ENCODE assay signal across 24 cellular contexts in the genomic region with DNA sequence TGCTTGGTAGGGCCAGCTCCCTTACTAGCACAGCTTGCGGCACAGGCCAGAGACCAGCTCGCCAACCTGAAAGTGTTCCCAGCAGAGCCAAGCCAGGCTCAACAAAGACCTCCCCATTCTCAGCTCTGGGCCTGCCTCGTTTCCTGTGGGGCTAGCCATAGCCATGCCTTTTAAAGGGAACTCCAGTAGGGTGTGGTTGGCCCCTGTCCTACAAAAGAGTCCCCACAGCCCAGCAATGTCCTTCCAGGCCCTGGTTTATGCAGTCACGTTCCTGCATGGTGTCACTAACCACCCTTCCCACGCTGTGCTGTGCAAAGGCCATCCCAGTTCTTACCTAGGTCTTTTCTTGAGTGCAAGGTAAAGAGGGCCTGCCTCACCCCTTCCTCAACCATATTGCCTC.
"Had no signal": no experiment of that assay in that cellular context is flagged by ENCODE, and none has a peak within 500 bp of the region (broad histone marks: within the 10 kb centered on the region; RNA-seq: fewer than 3 reads in every experiment).

No MANE protein-coding gene starts in this region.

- H3K27ac ChIP-seq: body of pancreas, dorsolateral prefrontal cortex, lower lobe of right lung, ovary, skin epidermis, thoracic aorta, uterus, VCaP had no signal

- DNase-seq: activated CD4-positive, alpha-beta T cell treated with anti-CD3 and anti-CD28 coated beads for 48 hours; activated CD4-positive, alpha-beta T cell treated with anti-CD3 and anti-CD28 coated beads, Interleukin-2, amount 50 U/mL, for 48 hours; activated naive CD4-positive, alpha-beta T cell treated with Interleukin-2 at 50 U/mL for 16 hours; activated T-cell treated with anti-CD3 and anti-CD28 coated beads, Interleukin-2, amount 50 U/mL, for 48 hours; aorta; body of pancreas; dorsolateral prefrontal cortex; effector memory CD4-positive, alpha-beta T cell; erythroblast; foreskin fibroblast; hippocampal formation; left colon; lower lobe of right lung; mesendoderm; ovary; stimulated activated CD4-positive, alpha-beta T cell treated with anti-CD3 and anti-CD28 coated beads, Interleukin-4, amount 100 ng/mL, for 24 hours; trophoblast cell; uterus had no signal

- H3K27me3 ChIP-seq: body of pancreas, dorsolateral prefrontal cortex, ovary, uterus had no signal

- H3K4me3 ChIP-seq: body of pancreas, dorsolateral prefrontal cortex, lower lobe of right lung, ovary, skin epidermis, thoracic aorta, uterus had no signal

- ATAC-seq: body of pancreas; left colon; natural killer cell treated with Interleukin-12 subunit alpha and Interleukin-12 subunit beta and Interleukin-15 and Interleukin-18, amount 100 ng/mL, for 72 hours; sciatic nerve; stimulated activated effector memory CD8-positive, alpha-beta T cell treated with anti-CD3 and anti-CD28 coated beads, Interleukin-12 subunit alpha, Interleukin-12 subunit beta, amount 100 ng/mL, for 72 hours had no signal

- H3K4me1 ChIP-seq: body of pancreas, lower lobe of right lung, uterus had no signal

- H3K36me3 ChIP-seq: lower lobe of right lung, ovary, thoracic aorta, uterus had no signal

- H3K9me3 ChIP-seq: body of pancreas, lower lobe of right lung, ovary, thoracic aorta, uterus had no signal
